In the genomic region with DNA sequence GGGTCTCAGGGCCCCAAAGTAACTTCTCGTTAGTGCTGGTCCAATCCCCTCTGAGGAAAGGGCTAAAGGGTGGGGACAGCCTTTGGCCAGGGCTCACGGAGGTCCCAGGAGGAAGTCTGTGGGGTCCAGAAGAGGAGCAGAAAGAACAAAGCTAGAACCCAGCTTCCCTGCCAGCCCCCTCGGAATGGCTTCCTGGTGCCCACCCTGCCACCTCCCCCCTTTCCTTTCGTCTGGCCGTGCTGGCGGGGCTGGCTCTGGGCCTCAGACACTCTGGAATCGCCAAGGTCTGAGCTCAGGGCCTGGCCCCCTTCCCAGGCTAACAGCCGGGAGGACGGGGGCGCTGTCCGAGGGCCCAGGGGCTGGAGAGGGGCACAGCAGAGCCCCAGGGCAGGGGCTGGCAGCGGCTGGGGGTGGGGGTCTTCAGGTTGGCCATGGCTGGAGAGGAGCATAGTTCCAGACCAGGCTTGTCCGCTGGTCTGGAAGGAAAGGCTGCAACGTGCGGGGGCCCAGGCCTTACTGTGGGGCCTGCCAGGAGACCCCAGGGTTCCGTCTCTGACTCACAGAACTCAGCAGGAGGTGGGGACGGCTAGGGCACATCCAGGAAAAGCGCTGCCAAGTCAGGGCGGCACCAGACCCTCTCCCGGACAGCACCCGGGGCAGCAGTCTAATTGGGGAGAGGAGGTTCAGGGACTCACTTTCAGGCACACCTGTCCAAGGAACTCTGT, we compare ENCODE assay signal across 1 cellular context.
A peak's percentile ranks its signal among the peaks of the same experiment; 100 is the strongest.
TF ChIP-seq lines count a peak whose summit lies in the region.

No MANE protein-coding gene starts in this region.

TF ChIP-seq in HepG2, 621 proteins besides CTCF, POLR2A, EP300 and RAD21 (continued from another document):
- TF ChIP-seq, protein P1, sequence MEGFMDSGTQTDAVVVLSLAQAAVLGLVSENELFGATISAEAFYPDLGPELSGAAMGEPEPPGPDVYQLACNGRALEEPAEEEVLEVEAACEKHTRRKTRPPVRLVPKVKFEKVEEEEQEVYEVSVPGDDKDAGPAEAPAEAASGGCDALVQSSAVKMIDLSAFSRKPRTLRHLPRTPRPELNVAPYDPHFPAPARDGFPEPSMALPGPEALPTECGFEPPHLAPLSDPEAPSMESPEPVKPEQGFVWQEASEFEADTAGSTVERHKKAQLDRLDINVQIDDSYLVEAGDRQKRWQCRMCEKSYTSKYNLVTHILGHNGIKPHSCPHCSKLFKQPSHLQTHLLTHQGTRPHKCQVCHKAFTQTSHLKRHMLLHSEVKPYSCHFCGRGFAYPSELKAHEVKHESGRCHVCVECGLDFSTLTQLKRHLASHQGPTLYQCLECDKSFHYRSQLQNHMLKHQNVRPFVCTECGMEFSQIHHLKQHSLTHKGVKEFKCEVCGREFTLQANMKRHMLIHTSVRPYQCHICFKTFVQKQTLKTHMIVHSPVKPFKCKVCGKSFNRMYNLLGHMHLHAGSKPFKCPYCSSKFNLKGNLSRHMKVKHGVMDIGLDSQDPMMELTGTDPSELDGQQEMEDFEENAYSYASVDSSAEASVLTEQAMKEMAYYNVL (CRISPR knock-in tag; IDR thresholded peaks at IDR 0.05; ENCODE audit: borderline replicate concordance), result 0 out of 2 replicates have a peak, but pooled peaks have one; percentile 24
- TF ChIP-seq ZFX (CRISPR knock-in tag; IDR thresholded peaks at IDR 0.05; ENCODE audit: low read depth), result peak; percentile 61
- 0 out of 2 replicates have a peak, but pooled peaks have one; percentile 41 for TF ChIP-seq NRL (CRISPR knock-in tag; IDR thresholded peaks at IDR 0.05; ENCODE audit: borderline replicate concordance)
- no peak for TF ChIP-seq SMARCC2 (IDR thresholded peaks at IDR 0.05)
- TF ChIP-seq, protein P2, sequence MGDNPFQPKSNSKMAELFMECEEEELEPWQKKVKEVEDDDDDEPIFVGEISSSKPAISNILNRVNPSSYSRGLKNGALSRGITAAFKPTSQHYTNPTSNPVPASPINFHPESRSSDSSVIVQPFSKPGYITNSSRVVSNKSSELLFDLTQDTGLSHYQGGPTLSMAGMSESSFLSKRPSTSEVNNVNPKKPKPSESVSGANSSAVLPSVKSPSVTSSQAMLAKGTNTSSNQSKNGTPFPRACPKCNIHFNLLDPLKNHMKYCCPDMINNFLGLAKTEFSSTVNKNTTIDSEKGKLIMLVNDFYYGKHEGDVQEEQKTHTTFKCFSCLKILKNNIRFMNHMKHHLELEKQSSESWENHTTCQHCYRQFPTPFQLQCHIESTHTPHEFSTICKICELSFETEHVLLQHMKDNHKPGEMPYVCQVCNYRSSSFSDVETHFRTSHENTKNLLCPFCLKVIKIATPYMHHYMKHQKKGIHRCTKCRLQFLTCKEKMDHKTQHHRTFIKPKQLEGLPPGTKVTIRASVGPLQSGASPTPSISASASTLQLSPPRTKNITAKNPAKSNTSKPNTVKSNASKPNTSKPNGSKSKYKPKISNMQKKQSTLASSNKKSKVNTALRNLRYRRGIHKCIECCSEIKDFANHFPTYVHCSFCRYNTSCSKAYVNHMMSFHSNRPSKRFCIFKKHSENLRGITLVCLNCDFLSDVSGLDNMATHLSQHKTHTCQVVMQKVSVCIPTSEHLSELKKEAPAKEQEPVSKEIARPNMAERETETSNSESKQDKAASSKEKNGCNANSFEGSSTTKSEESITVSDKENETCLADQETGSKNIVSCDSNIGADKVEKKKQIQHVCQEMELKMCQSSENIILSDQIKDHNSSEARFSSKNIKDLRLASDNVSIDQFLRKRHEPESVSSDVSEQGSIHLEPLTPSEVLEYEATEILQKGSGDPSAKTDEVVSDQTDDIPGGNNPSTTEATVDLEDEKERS (CRISPR knock-in tag; IDR thresholded peaks at IDR 0.05), result 0 out of 2 replicates have a peak, but pooled peaks have one; percentile 61
- TF ChIP-seq, protein P3, sequence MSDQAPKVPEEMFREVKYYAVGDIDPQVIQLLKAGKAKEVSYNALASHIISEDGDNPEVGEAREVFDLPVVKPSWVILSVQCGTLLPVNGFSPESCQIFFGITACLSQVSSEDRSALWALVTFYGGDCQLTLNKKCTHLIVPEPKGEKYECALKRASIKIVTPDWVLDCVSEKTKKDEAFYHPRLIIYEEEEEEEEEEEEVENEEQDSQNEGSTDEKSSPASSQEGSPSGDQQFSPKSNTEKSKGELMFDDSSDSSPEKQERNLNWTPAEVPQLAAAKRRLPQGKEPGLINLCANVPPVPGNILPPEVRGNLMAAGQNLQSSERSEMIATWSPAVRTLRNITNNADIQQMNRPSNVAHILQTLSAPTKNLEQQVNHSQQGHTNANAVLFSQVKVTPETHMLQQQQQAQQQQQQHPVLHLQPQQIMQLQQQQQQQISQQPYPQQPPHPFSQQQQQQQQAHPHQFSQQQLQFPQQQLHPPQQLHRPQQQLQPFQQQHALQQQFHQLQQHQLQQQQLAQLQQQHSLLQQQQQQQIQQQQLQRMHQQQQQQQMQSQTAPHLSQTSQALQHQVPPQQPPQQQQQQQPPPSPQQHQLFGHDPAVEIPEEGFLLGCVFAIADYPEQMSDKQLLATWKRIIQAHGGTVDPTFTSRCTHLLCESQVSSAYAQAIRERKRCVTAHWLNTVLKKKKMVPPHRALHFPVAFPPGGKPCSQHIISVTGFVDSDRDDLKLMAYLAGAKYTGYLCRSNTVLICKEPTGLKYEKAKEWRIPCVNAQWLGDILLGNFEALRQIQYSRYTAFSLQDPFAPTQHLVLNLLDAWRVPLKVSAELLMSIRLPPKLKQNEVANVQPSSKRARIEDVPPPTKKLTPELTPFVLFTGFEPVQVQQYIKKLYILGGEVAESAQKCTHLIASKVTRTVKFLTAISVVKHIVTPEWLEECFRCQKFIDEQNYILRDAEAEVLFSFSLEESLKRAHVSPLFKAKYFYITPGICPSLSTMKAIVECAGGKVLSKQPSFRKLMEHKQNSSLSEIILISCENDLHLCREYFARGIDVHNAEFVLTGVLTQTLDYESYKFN (CRISPR knock-in tag; conservative IDR thresholded peaks at IDR 0.05), result no peak; the same call in 1 of the 2 replicates
- TF ChIP-seq ZNF703 (CRISPR knock-in tag; IDR thresholded peaks at IDR 0.05; ENCODE audit: borderline replicate concordance), result 0 out of 2 replicates have a peak, but pooled peaks have one; percentile 72
- TF ChIP-seq ZNF556 (CRISPR knock-in tag; IDR thresholded peaks at IDR 0.05; ENCODE audit: borderline replicate concordance), result peak; percentile 43; the same call in 1 of the 2 replicates
- no peak for TF ChIP-seq TBL1XR1 (IDR thresholded peaks at IDR 0.05; ENCODE audit: borderline replicate concordance, low read length, partially characterized antibody)
- TF ChIP-seq ZBTB7A (CRISPR knock-in tag; IDR thresholded peaks at IDR 0.05), result 0 out of 2 replicates have a peak, but pooled peaks have one; percentile 33
- TF ChIP-seq HDAC2 (CRISPR knock-in tag; IDR thresholded peaks at IDR 0.05), result no peak
- no peak for TF ChIP-seq PPARG (CRISPR knock-in tag; conservative IDR thresholded peaks at IDR 0.05)
- TF ChIP-seq HNRNPL (IDR thresholded peaks at IDR 0.05; ENCODE audit: low read depth, low read length), result peak; percentile 78; the same call in 1 of the 2 replicates
- TF ChIP-seq JUN (CRISPR knock-in tag; IDR thresholded peaks at IDR 0.05), result 0 out of 2 replicates have a peak, but pooled peaks have one; percentile 41
- TF ChIP-seq, protein P4, sequence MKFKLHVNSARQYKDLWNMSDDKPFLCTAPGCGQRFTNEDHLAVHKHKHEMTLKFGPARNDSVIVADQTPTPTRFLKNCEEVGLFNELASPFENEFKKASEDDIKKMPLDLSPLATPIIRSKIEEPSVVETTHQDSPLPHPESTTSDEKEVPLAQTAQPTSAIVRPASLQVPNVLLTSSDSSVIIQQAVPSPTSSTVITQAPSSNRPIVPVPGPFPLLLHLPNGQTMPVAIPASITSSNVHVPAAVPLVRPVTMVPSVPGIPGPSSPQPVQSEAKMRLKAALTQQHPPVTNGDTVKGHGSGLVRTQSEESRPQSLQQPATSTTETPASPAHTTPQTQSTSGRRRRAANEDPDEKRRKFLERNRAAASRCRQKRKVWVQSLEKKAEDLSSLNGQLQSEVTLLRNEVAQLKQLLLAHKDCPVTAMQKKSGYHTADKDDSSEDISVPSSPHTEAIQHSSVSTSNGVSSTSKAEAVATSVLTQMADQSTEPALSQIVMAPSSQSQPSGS (CRISPR knock-in tag; IDR thresholded peaks at IDR 0.05), result no peak
- TF ChIP-seq, protein P5, sequence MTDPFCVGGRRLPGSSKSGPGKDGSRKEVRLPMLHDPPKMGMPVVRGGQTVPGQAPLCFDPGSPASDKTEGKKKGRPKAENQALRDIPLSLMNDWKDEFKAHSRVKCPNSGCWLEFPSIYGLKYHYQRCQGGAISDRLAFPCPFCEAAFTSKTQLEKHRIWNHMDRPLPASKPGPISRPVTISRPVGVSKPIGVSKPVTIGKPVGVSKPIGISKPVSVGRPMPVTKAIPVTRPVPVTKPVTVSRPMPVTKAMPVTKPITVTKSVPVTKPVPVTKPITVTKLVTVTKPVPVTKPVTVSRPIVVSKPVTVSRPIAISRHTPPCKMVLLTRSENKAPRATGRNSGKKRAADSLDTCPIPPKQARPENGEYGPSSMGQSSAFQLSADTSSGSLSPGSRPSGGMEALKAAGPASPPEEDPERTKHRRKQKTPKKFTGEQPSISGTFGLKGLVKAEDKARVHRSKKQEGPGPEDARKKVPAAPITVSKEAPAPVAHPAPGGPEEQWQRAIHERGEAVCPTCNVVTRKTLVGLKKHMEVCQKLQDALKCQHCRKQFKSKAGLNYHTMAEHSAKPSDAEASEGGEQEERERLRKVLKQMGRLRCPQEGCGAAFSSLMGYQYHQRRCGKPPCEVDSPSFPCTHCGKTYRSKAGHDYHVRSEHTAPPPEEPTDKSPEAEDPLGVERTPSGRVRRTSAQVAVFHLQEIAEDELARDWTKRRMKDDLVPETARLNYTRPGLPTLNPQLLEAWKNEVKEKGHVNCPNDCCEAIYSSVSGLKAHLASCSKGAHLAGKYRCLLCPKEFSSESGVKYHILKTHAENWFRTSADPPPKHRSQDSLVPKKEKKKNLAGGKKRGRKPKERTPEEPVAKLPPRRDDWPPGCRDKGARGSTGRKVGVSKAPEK (CRISPR knock-in tag; IDR thresholded peaks at IDR 0.05; ENCODE audit: borderline replicate concordance), result no peak
- TF ChIP-seq, protein P6, sequence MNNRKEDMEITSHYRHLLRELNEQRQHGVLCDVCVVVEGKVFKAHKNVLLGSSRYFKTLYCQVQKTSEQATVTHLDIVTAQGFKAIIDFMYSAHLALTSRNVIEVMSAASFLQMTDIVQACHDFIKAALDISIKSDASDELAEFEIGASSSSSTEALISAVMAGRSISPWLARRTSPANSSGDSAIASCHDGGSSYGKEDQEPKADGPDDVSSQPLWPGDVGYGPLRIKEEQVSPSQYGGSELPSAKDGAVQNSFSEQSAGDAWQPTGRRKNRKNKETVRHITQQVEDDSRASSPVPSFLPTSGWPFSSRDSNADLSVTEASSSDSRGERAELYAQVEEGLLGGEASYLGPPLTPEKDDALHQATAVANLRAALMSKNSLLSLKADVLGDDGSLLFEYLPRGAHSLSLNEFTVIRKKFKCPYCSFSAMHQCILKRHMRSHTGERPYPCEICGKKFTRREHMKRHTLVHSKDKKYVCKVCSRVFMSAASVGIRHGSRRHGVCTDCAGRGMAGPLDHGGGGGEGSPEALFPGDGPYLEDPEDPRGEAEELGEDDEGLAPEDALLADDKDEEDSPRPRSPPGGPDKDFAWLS (CRISPR knock-in tag; IDR thresholded peaks at IDR 0.05; ENCODE audit: borderline replicate concordance), result no peak
